16 cellular contexts compared by ENCODE assay signal in genomic region chr6:14417377-14417776, GRCh38.
"Had no signal": no experiment of that assay in that cellular context is flagged by ENCODE, and none has a peak within 500 bp of the region (broad histone marks: within the 10 kb centered on the region; RNA-seq: fewer than 3 reads in every experiment).

No MANE protein-coding gene starts in this region.

- H3K27me3 Mint-ChIP-seq: activated B cell treated with CpG ODN at 0.5 μM for 24 hours; activated CD8-positive, alpha-beta memory T cell treated with anti-CD3 and anti-CD28 coated beads, Interleukin-2, amount 10 ng/mL, durations not matched to agents 7 days and 5 days; activated T-cell treated with anti-CD3 and anti-CD28 coated beads, Interleukin-2, amount 50 U/mL, for 24 hours; dendritic cell treated with granulocyte-macrophage colony-stimulating factor and Interleukin-4, amounts not matched to agents 40 ng/mL and 50 ng/mL, for 4 days had no signal

- H3K9me3 ChIP-seq: body of pancreas, stomach, thoracic aorta, uterus had no signal

- H3K27ac Mint-ChIP-seq: activated B cell treated with CpG ODN at 0.5 μM for 24 hours; activated CD8-positive, alpha-beta memory T cell treated with anti-CD3 and anti-CD28 coated beads, Interleukin-2, amount 10 ng/mL, durations not matched to agents 7 days and 5 days; activated naive CD4-positive, alpha-beta T cell treated with anti-CD3 and anti-CD28 coated beads, Interleukin-2, amount 50 U/mL, for 72 hours; activated T-cell treated with anti-CD3 and anti-CD28 coated beads, Interleukin-2, amount 50 U/mL, for 24 hours; dendritic cell treated with granulocyte-macrophage colony-stimulating factor and Interleukin-4, amounts not matched to agents 40 ng/mL and 50 ng/mL, for 4 days; nephron progenitor cell; T-helper 1 cell treated with Interleukin-12 subunit alpha and Interleukin-12 subunit beta and Interleukin-4 antibody, amounts not matched to agents 30 μg/mL and 1 μg/mL, for 36 hours had no signal

- DNase-seq: activated B cell treated with CpG ODN at 0.5 μM for 24 hours; activated CD8-positive, alpha-beta memory T cell treated with anti-CD3 and anti-CD28 coated beads, Interleukin-2, amount 10 ng/mL, durations not matched to agents 7 days and 5 days; activated effector memory CD4-positive, alpha-beta T cell treated with anti-CD3 and anti-CD28 coated beads, Interleukin-2, amount 50 U/mL, for 16 hours; activated T-cell treated with anti-CD3 and anti-CD28 coated beads, Interleukin-2, amount 50 U/mL, for 24 hours; amniotic stem cell; body of pancreas; cerebellar nuclear complex; hypothalamus; nephron progenitor cell; stimulated activated CD4-positive, alpha-beta T cell treated with anti-CD3 and anti-CD28 coated beads, Interleukin-4, amount 100 ng/mL, for 1 hour; stomach; uterus had no signal

- H3K4me3 ChIP-seq: body of pancreas, stomach, thoracic aorta, uterus had no signal

- H3K36me3 ChIP-seq: stomach, thoracic aorta, uterus had no signal

- H3K27me3 ChIP-seq: body of pancreas, stomach, uterus had no signal

- ATAC-seq: activated CD8-positive, alpha-beta memory T cell treated with anti-CD3 and anti-CD28 coated beads, Interleukin-2, amount 10 ng/mL, durations not matched to agents 7 days and 5 days; body of pancreas had no signal

- H3K4me1 ChIP-seq: body of pancreas, stomach, uterus had no signal

- H3K9me3 Mint-ChIP-seq: activated T-cell treated with anti-CD3 and anti-CD28 coated beads, Interleukin-2, amount 50 U/mL, for 24 hours; dendritic cell treated with granulocyte-macrophage colony-stimulating factor and Interleukin-4, amounts not matched to agents 40 ng/mL and 50 ng/mL, for 4 days; T-helper 1 cell treated with Interleukin-12 subunit alpha and Interleukin-12 subunit beta and Interleukin-4 antibody, amounts not matched to agents 30 μg/mL and 1 μg/mL, for 36 hours had no signal

- H3K36me3 Mint-ChIP-seq: activated naive CD4-positive, alpha-beta T cell treated with anti-CD3 and anti-CD28 coated beads, Interleukin-2, amount 50 U/mL, for 72 hours had no signal

- H3K27ac ChIP-seq: body of pancreas, stomach, thoracic aorta, uterus had no signal

- H3K4me1 Mint-ChIP-seq: activated CD8-positive, alpha-beta memory T cell treated with anti-CD3 and anti-CD28 coated beads, Interleukin-2, amount 10 ng/mL, durations not matched to agents 7 days and 5 days had no signal

- H3K4me3 Mint-ChIP-seq: activated B cell treated with CpG ODN at 0.5 μM for 24 hours; activated CD8-positive, alpha-beta memory T cell treated with anti-CD3 and anti-CD28 coated beads, Interleukin-2, amount 10 ng/mL, durations not matched to agents 7 days and 5 days; activated T-cell treated with anti-CD3 and anti-CD28 coated beads, Interleukin-2, amount 50 U/mL, for 24 hours; dendritic cell treated with granulocyte-macrophage colony-stimulating factor and Interleukin-4, amounts not matched to agents 40 ng/mL and 50 ng/mL, for 4 days; nephron progenitor cell; T-helper 1 cell treated with Interleukin-12 subunit alpha and Interleukin-12 subunit beta and Interleukin-4 antibody, amounts not matched to agents 30 μg/mL and 1 μg/mL, for 36 hours had no signal
